In the genomic region with DNA sequence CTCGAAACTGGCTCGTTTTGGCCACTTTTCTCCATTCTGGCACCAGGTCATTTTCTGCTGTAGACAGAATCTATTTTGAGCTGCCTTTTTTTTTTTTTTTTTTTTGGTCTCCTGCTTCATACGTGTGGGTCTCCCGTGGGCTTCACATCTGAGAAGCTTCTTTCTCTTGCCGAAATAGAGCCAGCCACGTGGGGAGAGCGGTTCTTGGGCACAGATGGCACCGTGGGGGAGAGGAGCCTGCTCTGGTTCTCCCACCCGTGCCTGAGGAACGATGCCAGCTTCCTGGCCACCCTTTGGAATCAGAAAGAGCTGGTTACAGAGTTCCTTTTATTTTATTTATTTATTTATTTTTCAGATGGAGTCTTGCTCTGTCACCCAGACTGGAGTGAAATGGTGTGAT, we compare ENCODE assay signal across 21 cellular contexts. TPM values are rescaled to one million over a fixed set of nuclear protein-coding genes. Genes with fewer than 3 reads are reported as not detected.
DNase-seq lines count a peak whose midpoint lies in the region; ATAC-seq and TF ChIP-seq lines count a peak whose summit lies in the region.
"Had no signal": no experiment of that assay in that cellular context is flagged by ENCODE, and none has a peak within 500 bp of the region (broad histone marks: within the 10 kb centered on the region; RNA-seq: fewer than 3 reads in every experiment).

No MANE protein-coding gene starts in this region.

- H3K4me3 ChIP-seq in esophagus muscularis mucosa = no peak overlapping the region
- H3K4me3 ChIP-seq: GM12878 had no signal

- no peak for ATAC-seq in GM21515 (IDR thresholded peaks at IDR 0.05; ENCODE audit: unreplicated experiment)
- ATAC-seq: GM12878 had no signal

- DNase-seq in NCI-H2171 treated with DMSO at 0.1 percent for 48 hours (lab: John Stamatoyannopoulos, UW) (peak; percentile 2), NCI-H2171 (lab: John Stamatoyannopoulos, UW) (no peak), globus pallidus (ENCODE audit: low spot score) (peak; percentile 52), occipital lobe (lab: John Stamatoyannopoulos, UW) (peak; percentile 74), cardiac septum (ENCODE audit: low spot score) (no peak), esophagus muscularis mucosa (ENCODE audit: extremely low spot score) (no peak), HEK293T (ENCODE audit: extremely low spot score) (no peak)
- DNase-seq: 8988T, COR-L47, HCEC 1CT, MV-4-11, NCI-H1417 treated with DMSO at 0.1 percent for 48 hours, NCI-H2081 treated with DMSO at 0.1 percent for 48 hours, NCI-H226, NCI-H526 had no signal

- no peak for TF ChIP-seq POLR2A in esophagus muscularis mucosa (IDR thresholded peaks at IDR 0.05; ENCODE audit: low read depth)

- no peak overlapping the region for H3K27ac ChIP-seq in esophagus muscularis mucosa (replicated peaks in 1 of 4)
- H3K27ac ChIP-seq: C4-2B, RWPE1 had no signal

- H3K4me1 ChIP-seq in esophagus muscularis mucosa = no peaks in the 10 kb centered on the region

- POLR2A ChIA-PET in HEK293T (lab: Yijun Ruan, JAX) = no interaction called here

- WGBS in esophagus muscularis mucosa = 71% methylated on average over 10 of the region's 10 CpGs

- H3K27me3 ChIP-seq in esophagus muscularis mucosa = peaks cover 0 to 22% (median 0%) of the 10 kb centered on the region in 4 donors

- intact Hi-C loops in cardiac septum (cut with DNase I) (no loop called here), esophagus muscularis mucosa (cut with DNase I) (no loop called here)

- CTCF ChIA-PET in HEK293T (lab: Yijun Ruan, JAX) = interaction anchor here (1.1 kb wide), 1 partner anchor 18 kb away, joined by 4 read pairs; no protein-coding TSS in a partner anchor

- H3K36me3 ChIP-seq in esophagus muscularis mucosa = no peaks in the 10 kb centered on the region

- TF ChIP-seq CTCF in esophagus muscularis mucosa (IDR thresholded peaks at IDR 0.05) = no peak

- no peak for TF ChIP-seq EP300 in esophagus muscularis mucosa (IDR thresholded peaks at IDR 0.05)

- no peaks in the 10 kb centered on the region for H3K9me3 ChIP-seq in esophagus muscularis mucosa

TF ChIP-seq in HEK293T, 16 proteins besides CTCF, POLR2A, EP300 and RAD21:
- no peak for TF ChIP-seq ELF4 (IDR thresholded peaks at IDR 0.05)
- TF ChIP-seq BHLHE40 (IDR thresholded peaks at IDR 0.05; ENCODE audit: borderline replicate concordance) = no peak
- TF ChIP-seq CTBP1 (IDR thresholded peaks at IDR 0.05; ENCODE audit: borderline replicate concordance) = no peak
- no peak for TF ChIP-seq ZNF384 (IDR thresholded peaks at IDR 0.05)

RNA-seq across cellular contexts. Expression of a gene that starts 48.7 kb away (rescaled TPM):
- total RNA-seq in occipital lobe = not detected
- total RNA-seq in cardiac septum = not detected
- total RNA-seq in esophagus muscularis mucosa = not detected
- total RNA-seq: GM12878, HT1080, OCI-LY7 had no signal

Comparison
In these comparisons a context has a peak if more than half of its experiments do, and no peak if none do; other contexts are left out.
1. DNase-seq: peak in NCI-H2171 treated with DMSO at 0.1 percent for 48 hours (single experiment), globus pallidus (single experiment) and occipital lobe (single experiment); none in NCI-H2171 (single experiment), cardiac septum (single experiment), esophagus muscularis mucosa (single experiment) and HEK293T (single experiment).